ENCODE assay signal across 9 cellular contexts in genomic region chr7:100893910-100894763, GRCh38. TPM values are rescaled to one million over a fixed set of nuclear protein-coding genes. Genes with fewer than 3 reads are reported as not detected.
DNase-seq lines count a peak whose midpoint lies in the region; ATAC-seq and TF ChIP-seq lines count a peak whose summit lies in the region.
"Had no signal": no experiment of that assay in that cellular context is flagged by ENCODE, and none has a peak within 500 bp of the region (broad histone marks: within the 10 kb centered on the region; RNA-seq: fewer than 3 reads in every experiment).

No MANE protein-coding gene starts in this region.

- peaks cover 1% of the 10 kb centered on the region for H3K79me2 ChIP-seq in smooth muscle cell (ENCODE audit: low read depth)

- H3K9me3 Mint-ChIP-seq in activated T-cell treated with anti-CD3 and anti-CD28 coated beads, Interleukin-2, amount 50 U/mL, for 24 hours = no peaks in the 10 kb centered on the region

- no peaks in the 10 kb centered on the region for H3K9me3 ChIP-seq in Peyer's patch
- H3K9me3 ChIP-seq in iPS-18a (ENCODE audit: control insufficient read depth, low read depth, low read length) = no peaks in the 10 kb centered on the region
- H3K9me3 ChIP-seq in smooth muscle cell (replicated peaks; ENCODE audit: low read depth) = no peaks in the 10 kb centered on the region
- H3K9me3 ChIP-seq: MG63 had no signal

- no peaks in the 10 kb centered on the region for H3K36me3 ChIP-seq in Peyer's patch
- H3K36me3 ChIP-seq in iPS-18a (ENCODE audit: control insufficient read depth, low read depth, low read length) = no peaks in the 10 kb centered on the region
- H3K36me3 ChIP-seq in smooth muscle cell (ENCODE audit: low read depth) = no peaks in the 10 kb centered on the region

- peaks cover under 1% of the 10 kb centered on the region for H3K36me3 Mint-ChIP-seq in activated T-cell treated with anti-CD3 and anti-CD28 coated beads, Interleukin-2, amount 50 U/mL, for 24 hours (ENCODE audit: low read depth)

- ATAC-seq in HG03520 (IDR thresholded peaks at IDR 0.05; ENCODE audit: unreplicated experiment) (no peak), HG03039 (IDR thresholded peaks at IDR 0.05; ENCODE audit: unreplicated experiment) (no peak)

- 60% methylated on average over 29 of the region's 41 CpGs for WGBS in smooth muscle cell (ENCODE audit: low lambda C conversion rate)

- H3K4me2 ChIP-seq in smooth muscle cell = peak overlapping the region; percentile 100

- peak overlapping the region in 3 of 4 donors; percentile 60 to 70 (median 62) for H3K4me3 ChIP-seq in Peyer's patch
- peak overlapping the region; percentile 59 for H3K4me3 ChIP-seq in iPS-18a (ENCODE audit: low read length)
- peak overlapping the region; percentile 72 for H3K4me3 ChIP-seq in smooth muscle cell
- H3K4me3 ChIP-seq: MG63 had no signal

- H4K20me1 ChIP-seq in smooth muscle cell (ENCODE audit: low read depth) = no peaks in the 10 kb centered on the region

- H3K4me1 Mint-ChIP-seq in activated T-cell treated with anti-CD3 and anti-CD28 coated beads, Interleukin-2, amount 50 U/mL, for 24 hours (ENCODE audit: low read depth) = peaks cover 18% of the 10 kb centered on the region

- H3F3A ChIP-seq in smooth muscle cell (ENCODE audit: low read depth) = no peaks in the 10 kb centered on the region

- H3K9ac ChIP-seq in iPS-18a (ENCODE audit: low read length) (no peak overlapping the region), smooth muscle cell (ENCODE audit: low read depth) (no peak overlapping the region)

- H3K27ac ChIP-seq in Peyer's patch (peak overlapping the region in 1 of 4 donors; percentile 35), iPS-18a (ENCODE audit: low read length) (no peak overlapping the region), smooth muscle cell (ENCODE audit: low read depth) (no peak overlapping the region)

- TF ChIP-seq CTCF in Peyer's patch (IDR thresholded peaks at IDR 0.05) (no peak), smooth muscle cell (IDR thresholded peaks at IDR 0.05; ENCODE audit: borderline replicate concordance, insufficient read depth, poor library complexity, severe bottlenecking) (no peak)

- H3K27me3 ChIP-seq in Peyer's patch (peaks cover 0 to 16% of the 10 kb centered on the region in 2 donors), iPS-18a (ENCODE audit: control insufficient read depth, insufficient read depth, low read length) (peaks cover 19% of the 10 kb centered on the region), smooth muscle cell (ENCODE audit: low read depth) (peaks cover 26% of the 10 kb centered on the region)

- peaks cover 60% of the 10 kb centered on the region for H3K27me3 Mint-ChIP-seq in activated T-cell treated with anti-CD3 and anti-CD28 coated beads, Interleukin-2, amount 50 U/mL, for 24 hours

- no peak overlapping the region for H2AFZ ChIP-seq in smooth muscle cell (ENCODE audit: low read depth)

- no peak overlapping the region for H3K27ac Mint-ChIP-seq in activated T-cell treated with anti-CD3 and anti-CD28 coated beads, Interleukin-2, amount 50 U/mL, for 24 hours

- no peak overlapping the region for H3K4me3 Mint-ChIP-seq in activated T-cell treated with anti-CD3 and anti-CD28 coated beads, Interleukin-2, amount 50 U/mL, for 24 hours

- peak; percentile 20 for DNase-seq in activated T-cell treated with anti-CD3 and anti-CD28 coated beads, Interleukin-2, amount 50 U/mL, for 1 hour
- no peak for DNase-seq in activated T-cell treated with anti-CD3 and anti-CD28 coated beads, Interleukin-2, amount 50 U/mL, for 24 hours
- DNase-seq in Peyer's patch (no peak), smooth muscle cell (lab: John Stamatoyannopoulos, UW; ENCODE audit: unreplicated experiment) (no peak), AG20443 (ENCODE audit: low spot score) (no peak)
- DNase-seq: MG63 had no signal

- H3K4me1 ChIP-seq in Peyer's patch (peaks cover under 1 to 58% (median 28%) of the 10 kb centered on the region in 4 donors), iPS-18a (ENCODE audit: control insufficient read depth, low read depth, low read length) (peaks cover 5% of the 10 kb centered on the region), smooth muscle cell (ENCODE audit: low read depth) (peaks cover 29% of the 10 kb centered on the region)

- no peak for TF ChIP-seq POLR2A in Peyer's patch (IDR thresholded peaks at IDR 0.05)

RNA-seq across cellular contexts. Expression of gene ACHE, which starts 1.6 kb away (rescaled TPM):
- total RNA-seq in Peyer's patch (10 to 100 TPM in 3 of 4 donors, 1 to 10 TPM in 1; 3.3 to 35.4 (median 25.3) TPM), smooth muscle cell (2.6 and 3.2 TPM in 2 replicates)
- 2.8 and 3.5 TPM in 2 replicates for polyA plus RNA-seq in smooth muscle cell

RNA-seq across cellular contexts. Expression of gene UFSP1, which starts 4.6 kb away (rescaled TPM):
- total RNA-seq in Peyer's patch (1 to 10 TPM; 4.1 to 7.0 (median 5.2) TPM), smooth muscle cell (0.31 and 1.2 TPM in 2 replicates)
- polyA plus RNA-seq in smooth muscle cell = 2.6 and 2.9 TPM in 2 replicates

RNA-seq across cellular contexts. Expression of gene SRRT, which starts 19.2 kb away (rescaled TPM):
- total RNA-seq in Peyer's patch = 100 to 1,000 TPM in 2 of 4 donors, 10 to 100 TPM in 2; 60.9 to 272 (median 113) TPM
- 17.8 and 32.1 TPM in 2 replicates for total RNA-seq in smooth muscle cell
- polyA plus RNA-seq in smooth muscle cell = 63.6 and 87.5 TPM in 2 replicates

RNA-seq across cellular contexts. Expression of gene TRIP6, which starts 26.9 kb away (rescaled TPM):
- 10 to 100 TPM in 3 of 4 donors, 1 to 10 TPM in 1; 8.8 to 22.3 (median 15.4) TPM for total RNA-seq in Peyer's patch
- 41.9 and 46.8 TPM in 2 replicates for total RNA-seq in smooth muscle cell
- 65.6 and 87.0 TPM in 2 replicates for polyA plus RNA-seq in smooth muscle cell

RNA-seq across cellular contexts. Expression of gene SLC12A9, which starts 41.6 kb away (rescaled TPM):
- total RNA-seq in Peyer's patch (10 to 100 TPM; 24.8 to 51.1 (median 28.2) TPM), smooth muscle cell (8.9 and 16.8 TPM in 2 replicates)
- polyA plus RNA-seq in smooth muscle cell = 12.1 and 17.8 TPM in 2 replicates
